In genomic region chr10:120962386-120963052, GRCh38 we compare ENCODE assay signal across 12 cellular contexts.
"Had no signal": no experiment of that assay in that cellular context is flagged by ENCODE, and none has a peak within 500 bp of the region (broad histone marks: within the 10 kb centered on the region; RNA-seq: fewer than 3 reads in every experiment).

No MANE protein-coding gene starts in this region.

- H3K9me3 Mint-ChIP-seq: activated CD4-positive, alpha-beta T cell treated with anti-CD3 and anti-CD28 coated beads, Interleukin-2, amount 10 ng/mL, durations not matched to agents 24 days and 14 days; activated naive CD4-positive, alpha-beta T cell treated with anti-CD3 and anti-CD28 coated beads for 36 hours; activated T-helper 17 cell treated with anti-CD3 and anti-CD28 coated beads, Interleukin-2, amount 50 U/mL, for 72 hours; effector memory CD8-positive, alpha-beta T cell; neural crest cell had no signal

- ATAC-seq: activated T-helper 17 cell treated with anti-CD3 and anti-CD28 coated beads, Interleukin-2, amount 50 U/mL, for 72 hours; effector memory CD8-positive, alpha-beta T cell had no signal

- H3K27ac Mint-ChIP-seq: activated CD4-positive, alpha-beta T cell treated with anti-CD3 and anti-CD28 coated beads, Interleukin-2, amount 10 ng/mL, durations not matched to agents 24 days and 14 days; activated naive CD4-positive, alpha-beta T cell treated with anti-CD3 and anti-CD28 coated beads for 36 hours; activated T-helper 17 cell treated with anti-CD3 and anti-CD28 coated beads, Interleukin-2, amount 50 U/mL, for 72 hours; effector memory CD8-positive, alpha-beta T cell; WTC11 had no signal

- H3K9me3 ChIP-seq: pancreas, SJSA1, thyroid gland had no signal

- H3K27me3 ChIP-seq: pancreas, SJSA1, thyroid gland had no signal

- FAIRE-seq: pancreas had no signal

- H3K4me3 ChIP-seq: pancreas, SJSA1, thyroid gland had no signal

- H3K36me3 ChIP-seq: pancreas, SJSA1, thyroid gland had no signal

- DNase-seq: activated CD4-positive, alpha-beta T cell treated with anti-CD3 and anti-CD28 coated beads, Interleukin-2, amount 10 ng/mL, durations not matched to agents 24 days and 14 days; activated CD8-positive, alpha-beta memory T cell treated with anti-CD3 and anti-CD28 coated beads for 24 hours; activated naive CD4-positive, alpha-beta T cell treated with anti-CD3 and anti-CD28 coated beads for 36 hours; central memory CD4-positive, alpha-beta T cell; effector memory CD8-positive, alpha-beta T cell; left cardiac atrium; pancreas had no signal

- H3K27ac ChIP-seq: pancreas, SJSA1, thyroid gland had no signal

- H3K4me1 Mint-ChIP-seq: activated CD4-positive, alpha-beta T cell treated with anti-CD3 and anti-CD28 coated beads, Interleukin-2, amount 10 ng/mL, durations not matched to agents 24 days and 14 days; activated T-helper 17 cell treated with anti-CD3 and anti-CD28 coated beads, Interleukin-2, amount 50 U/mL, for 72 hours had no signal

- H3K36me3 Mint-ChIP-seq: WTC11 had no signal

- H3K4me1 ChIP-seq: pancreas, SJSA1, thyroid gland had no signal

- H3K4me3 Mint-ChIP-seq: activated CD4-positive, alpha-beta T cell treated with anti-CD3 and anti-CD28 coated beads, Interleukin-2, amount 10 ng/mL, durations not matched to agents 24 days and 14 days; activated naive CD4-positive, alpha-beta T cell treated with anti-CD3 and anti-CD28 coated beads for 36 hours; activated T-helper 17 cell treated with anti-CD3 and anti-CD28 coated beads, Interleukin-2, amount 50 U/mL, for 72 hours; effector memory CD8-positive, alpha-beta T cell; neural crest cell; WTC11 had no signal
